ENCODE assay signal across 8 cellular contexts in the genomic region with DNA sequence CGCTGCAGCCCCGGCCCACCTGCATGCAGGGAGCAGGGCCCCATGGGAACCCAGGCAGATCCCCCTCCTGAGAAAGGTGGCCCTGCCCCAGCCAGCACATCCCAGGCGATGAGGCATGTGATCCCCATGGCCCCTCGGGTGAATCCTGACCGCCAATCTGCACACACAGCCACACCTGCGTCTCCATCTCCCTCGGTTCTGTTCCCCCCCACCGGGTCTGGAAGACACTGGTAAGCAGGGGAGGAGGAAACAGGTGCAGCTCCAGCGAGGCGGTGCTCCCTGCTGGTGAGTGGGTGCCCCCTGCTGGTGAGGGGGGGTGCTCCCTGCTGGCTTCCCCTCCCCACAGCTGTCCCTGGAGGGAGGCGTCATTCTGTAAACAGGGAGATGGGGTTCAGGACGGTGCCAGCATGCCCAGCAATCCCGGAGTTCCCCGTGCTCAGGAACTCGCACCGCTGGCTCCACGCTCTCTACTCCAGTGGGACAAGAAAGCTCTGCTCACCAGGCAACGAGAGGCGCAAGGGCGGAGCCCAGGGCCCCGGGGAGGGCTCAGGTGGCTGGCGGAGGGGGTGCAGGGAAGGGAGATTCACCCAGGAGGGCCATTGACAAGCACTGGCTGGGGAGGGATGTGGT. TPM values are rescaled to one million over a fixed set of nuclear protein-coding genes. Genes with fewer than 3 reads are reported as not detected.
DNase-seq lines count a peak whose midpoint lies in the region; ATAC-seq and TF ChIP-seq lines count a peak whose summit lies in the region.

No MANE protein-coding gene starts in this region.

- H3K27me3 ChIP-seq in psoas muscle (ENCODE audit: insufficient read depth in 3 of 3, low read length in 2 of 3) (peaks cover 0 to 24% (median 6%) of the 10 kb centered on the region in 3 donors), aorta (ENCODE audit: control insufficient read depth in 1 of 2, insufficient read depth in 2 of 2, low read length in 1 of 2) (no peaks in the 10 kb centered on the region)

- H3K9me3 ChIP-seq in psoas muscle (no peaks in the 10 kb centered on the region), aorta (ENCODE audit: control insufficient read depth, low read length) (no peaks in the 10 kb centered on the region)

- WGBS in psoas muscle, 3 donors = 16 to 21% (median 20%) methylated on average over 22 of the region's 22 CpGs
- WGBS in aorta, 2 donors = 39 to 42% methylated on average over 22 of the region's 22 CpGs

- H3K9me3 Mint-ChIP-seq in glutamatergic neuron (ENCODE audit: unreplicated experiment) = peaks cover 9% of the 10 kb centered on the region

- H3K27ac ChIP-seq in psoas muscle (no peak overlapping the region), aorta (ENCODE audit: low read depth in 1 of 2, low read length in 2 of 2) (no peak overlapping the region)

- H3K4me3 ChIP-seq in psoas muscle (no peak overlapping the region), aorta (ENCODE audit: low read length in 2 of 2) (no peak overlapping the region)

- TF ChIP-seq CTCF in AG09319 (IDR thresholded peaks at IDR 0.05; ENCODE audit: low read depth, low read length) = peak; percentile 81
- peak; percentile 71 for TF ChIP-seq CTCF in glutamatergic neuron (IDR thresholded peaks at IDR 0.05; ENCODE audit: partially characterized antibody, unreplicated experiment)
- TF ChIP-seq CTCF in psoas muscle (IDR thresholded peaks at IDR 0.05) = peak; percentile 86

- H3K4me3 Mint-ChIP-seq in glutamatergic neuron (ENCODE audit: unreplicated experiment) = no peak overlapping the region

- no peaks in the 10 kb centered on the region for H3K36me3 ChIP-seq in psoas muscle (ENCODE audit: insufficient read depth in 1 of 2, low read depth in 1 of 2)
- H3K36me3 ChIP-seq in aorta (ENCODE audit: control insufficient read depth in 1 of 2, insufficient read depth in 2 of 2, low read length in 1 of 2) = no peaks in the 10 kb centered on the region

- peaks cover 7% of the 10 kb centered on the region for H3K27me3 Mint-ChIP-seq in glutamatergic neuron (ENCODE audit: unreplicated experiment)

- H3K36me3 Mint-ChIP-seq in glutamatergic neuron (ENCODE audit: unreplicated experiment) = no peaks in the 10 kb centered on the region

- peaks cover 12% of the 10 kb centered on the region for H3K4me1 Mint-ChIP-seq in glutamatergic neuron (ENCODE audit: low read depth, unreplicated experiment)

- DNase-seq in AG09319 (ENCODE audit: extremely low read depth, low read depth) (no peak), Kasumi-1 (lab: John Stamatoyannopoulos, UW) (peak; percentile 43 to 58), SHP77 (lab: John Stamatoyannopoulos, UW) (peak; percentile 76 to 86), glutamatergic neuron (peak; percentile 76), psoas muscle (peak; percentile 79 to 89), aorta (peak; percentile 81 to 88)
- peak; percentile 87 for DNase-seq in activated effector memory CD4-positive, alpha-beta T cell treated with anti-CD3 and anti-CD28 coated beads, Interleukin-2, amount 50 U/mL, for 16 hours

- H3K27ac Mint-ChIP-seq in glutamatergic neuron (ENCODE audit: unreplicated experiment) = no peak overlapping the region

- H3K4me1 ChIP-seq in psoas muscle = no peaks in the 10 kb centered on the region
- no peaks in the 10 kb centered on the region for H3K4me1 ChIP-seq in aorta (ENCODE audit: control insufficient read depth in 1 of 2, insufficient read depth in 2 of 2, low read length in 2 of 2)

- ATAC-seq in GM19351 (IDR thresholded peaks at IDR 0.05; ENCODE audit: unreplicated experiment) = peak; percentile 69
- ATAC-seq in psoas muscle = peak; percentile 90 to 94 (median 91)
- ATAC-seq in aorta (ENCODE audit: low FRiP score) = peak; percentile 57

- intact Hi-C loops in psoas muscle (cut with DNase I) (loop anchor here in 1 of 2 donors (2.0 kb wide), 3 partner anchors 88 to 220 kb away; partner anchors contain the start of gene NKD2), aorta (cut with DNase I) (no loop called here)

RNA-seq across cellular contexts. Expression of gene SLC12A7, which starts 28.4 kb away (rescaled TPM):
- total RNA-seq in glutamatergic neuron (ENCODE audit: unreplicated experiment) = 147 TPM
- total RNA-seq in psoas muscle = 10 to 100 TPM in 3 of 4 donors, 1 to 10 TPM in 1; 4.5 to 22.0 (median 15.1) TPM
- polyA plus RNA-seq in psoas muscle = 1 to 10 TPM; 2.3 to 3.8 (median 2.3) TPM
- total RNA-seq in aorta = 10 to 100 TPM; 26.6 to 54.4 TPM
- polyA plus RNA-seq in aorta = 10 to 100 TPM in 1 of 2 donors, 1 to 10 TPM in 1; 4.5 to 12.1 TPM
